ENCODE assay signal across 8 cellular contexts in the genomic region with DNA sequence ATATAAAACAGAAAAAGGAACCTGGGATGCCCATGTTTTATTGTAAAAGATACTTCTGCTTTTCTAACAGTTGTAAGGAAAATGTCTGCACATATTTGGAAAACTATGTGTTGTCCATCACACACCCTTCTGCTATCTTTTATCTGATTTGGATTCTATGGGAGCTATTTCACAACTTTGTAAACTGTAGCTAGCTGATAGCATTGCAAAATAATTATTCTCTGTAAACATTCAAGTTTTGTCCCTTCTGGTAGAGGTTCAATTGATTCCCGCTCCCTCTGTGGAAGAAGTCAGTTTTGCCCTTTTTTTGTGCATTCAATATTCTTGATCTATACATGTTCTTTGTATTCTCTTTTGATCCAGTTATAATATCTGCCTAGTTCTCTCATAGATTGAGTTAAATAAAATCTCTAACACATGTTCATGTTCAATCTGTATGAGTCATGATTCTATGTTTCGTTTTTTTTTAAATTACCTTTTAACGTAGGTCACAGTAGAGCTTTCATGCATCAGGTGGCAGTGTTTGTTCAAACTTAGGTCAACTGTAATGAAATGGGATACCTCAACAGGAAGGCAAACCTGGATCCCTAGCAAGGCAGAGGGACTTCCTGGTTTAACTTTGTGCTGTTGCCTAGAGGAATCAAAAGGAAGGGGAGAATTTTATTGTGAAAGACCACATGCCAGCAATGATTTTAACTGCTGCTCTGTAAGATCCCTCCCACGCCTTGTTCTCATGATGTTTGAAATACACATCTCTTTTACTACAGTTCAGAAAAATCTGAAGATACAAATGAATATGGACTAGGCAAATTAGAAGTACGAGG. TPM values are rescaled to one million over a fixed set of nuclear protein-coding genes. Genes with fewer than 3 reads are reported as not detected.
DNase-seq lines count a peak whose midpoint lies in the region; ATAC-seq, FAIRE-seq and TF ChIP-seq lines count a peak whose summit lies in the region.

No MANE protein-coding gene starts in this region.

- intact Hi-C loops in activated naive CD4-positive, alpha-beta T cell treated with anti-CD3 and anti-CD28 coated beads for 36 hours (cut with micrococcal nuclease), result loop anchor here (1.0 to 5.0 kb wide), 4 partner anchors 112 to 377 kb away; no protein-coding TSS in a partner anchor

- peaks cover 12% of the 10 kb centered on the region for H3K4me1 Mint-ChIP-seq in activated naive CD4-positive, alpha-beta T cell treated with anti-CD3 and anti-CD28 coated beads for 36 hours (ENCODE audit: low read depth)

- peak; percentile 24 for DNase-seq in activated naive CD4-positive, alpha-beta T cell treated with anti-CD3 and anti-CD28 coated beads for 36 hours
- no peak for DNase-seq in activated naive CD4-positive, alpha-beta T cell treated with Interleukin-2 at 50 U/mL for 16 hours
- DNase-seq in RPMI7951 (ENCODE audit: low read depth) (peak; percentile 41), foreskin fibroblast (peak; percentile 34 to 69), small intestine (peak; percentile 69), brain microvascular endothelial cell (no peak)

- 44 to 56% (median 47%) methylated on average over 5 of the region's 5 CpGs for WGBS in small intestine, 3 donors

- no peak for TF ChIP-seq CTCF in foreskin fibroblast (IDR thresholded peaks at IDR 0.05; ENCODE audit: low read depth, low read length)
- TF ChIP-seq CTCF in brain microvascular endothelial cell (IDR thresholded peaks at IDR 0.05; ENCODE audit: low read depth, low read length, missing control alignments), result no peak

- H3K27ac ChIP-seq in small intestine (ENCODE audit: low read depth in 1 of 2, low read length in 1 of 2), result no peak overlapping the region
- no peak overlapping the region for H3K27ac ChIP-seq in brain microvascular endothelial cell

- no peak for FAIRE-seq in small intestine (lab: Jason Lieb, UNC)

- no peak for ATAC-seq in GM18520 (IDR thresholded peaks at IDR 0.05; ENCODE audit: unreplicated experiment)
- no peak for ATAC-seq in GM19397 (IDR thresholded peaks at IDR 0.05; ENCODE audit: unreplicated experiment)

- CTCF ChIA-PET in activated naive CD4-positive, alpha-beta T cell treated with anti-CD3 and anti-CD28 coated beads for 36 hours (lab: Charles Lee), result interaction anchor here (0.6 to 5.9 kb wide), 9 partner anchors 19 to 391 kb away, joined by 3 to 75 read pairs (median 3); no protein-coding TSS in a partner anchor

- H3K4me1 ChIP-seq in small intestine (ENCODE audit: control insufficient read depth in 2 of 2, insufficient read depth in 1 of 2, low read depth in 1 of 2, low read length in 1 of 2), result peaks cover 0 to 3% of the 10 kb centered on the region in 2 donors

- no peak overlapping the region for H3K4me3 Mint-ChIP-seq in activated naive CD4-positive, alpha-beta T cell treated with anti-CD3 and anti-CD28 coated beads for 36 hours

- H3K27ac Mint-ChIP-seq in activated naive CD4-positive, alpha-beta T cell treated with anti-CD3 and anti-CD28 coated beads for 36 hours, result no peak overlapping the region

- in situ Hi-C loops in brain microvascular endothelial cell (cut with HindIII; ENCODE audit: low pct_ligation_motif_present, low sequenced_read_pairs), result no loop called here

- peaks cover 5% of the 10 kb centered on the region for H3K9me3 Mint-ChIP-seq in activated naive CD4-positive, alpha-beta T cell treated with anti-CD3 and anti-CD28 coated beads for 36 hours

- no peaks in the 10 kb centered on the region for H3K9me3 ChIP-seq in small intestine (ENCODE audit: control insufficient read depth, low read depth)

- H3K36me3 Mint-ChIP-seq in activated naive CD4-positive, alpha-beta T cell treated with anti-CD3 and anti-CD28 coated beads for 36 hours (ENCODE audit: low read depth), result no peaks in the 10 kb centered on the region

- H3K4me3 ChIP-seq in foreskin fibroblast (ENCODE audit: low read depth in 1 of 2, low read length in 2 of 2), result no peak overlapping the region
- H3K4me3 ChIP-seq in small intestine (ENCODE audit: low read depth in 1 of 2, low read length in 2 of 2), result no peak overlapping the region
- no peak overlapping the region for H3K4me3 ChIP-seq in brain microvascular endothelial cell (ENCODE audit: low read depth, low read length)

- H3K27me3 ChIP-seq in small intestine (ENCODE audit: control insufficient read depth in 2 of 2, insufficient read depth in 2 of 2, low read length in 2 of 2) (no peaks in the 10 kb centered on the region), brain microvascular endothelial cell (replicated peaks) (no peaks in the 10 kb centered on the region)

- H3K36me3 ChIP-seq in small intestine (ENCODE audit: control insufficient read depth in 2 of 2, insufficient read depth in 2 of 2, low read length in 2 of 2), result no peaks in the 10 kb centered on the region
- H3K36me3 ChIP-seq in brain microvascular endothelial cell (replicated peaks), result no peaks in the 10 kb centered on the region

- H3K27me3 Mint-ChIP-seq in activated naive CD4-positive, alpha-beta T cell treated with anti-CD3 and anti-CD28 coated beads for 36 hours (ENCODE audit: low read depth), result peaks cover 4% of the 10 kb centered on the region

RNA-seq across cellular contexts. Expression of gene BCL9, which starts 26.0 kb away (rescaled TPM):
- 10 to 100 TPM; 15.8 to 17.2 TPM for total RNA-seq in activated naive CD4-positive, alpha-beta T cell treated with anti-CD3 and anti-CD28 coated beads for 36 hours
- total RNA-seq in RPMI7951 (2014; rRNA removed; shearing (Covaris generic)), result 4.8 and 9.8 TPM in 2 replicates
- polyA plus RNA-seq in small intestine, result 1 to 10 TPM; 1.6 to 7.7 (median 2.9) TPM

Comparison
In these comparisons a context has a peak if more than half of its experiments do, and no peak if none do; other contexts are left out.
1. DNase-seq: peak in activated naive CD4-positive, alpha-beta T cell treated with anti-CD3 and anti-CD28 coated beads for 36 hours (single experiment), RPMI7951 (single experiment), foreskin fibroblast (2 of 2) and small intestine (single experiment); none in activated naive CD4-positive, alpha-beta T cell treated with Interleukin-2 at 50 U/mL for 16 hours (single experiment) and brain microvascular endothelial cell (single experiment).